13 cellular contexts compared by ENCODE assay signal in the genomic region with DNA sequence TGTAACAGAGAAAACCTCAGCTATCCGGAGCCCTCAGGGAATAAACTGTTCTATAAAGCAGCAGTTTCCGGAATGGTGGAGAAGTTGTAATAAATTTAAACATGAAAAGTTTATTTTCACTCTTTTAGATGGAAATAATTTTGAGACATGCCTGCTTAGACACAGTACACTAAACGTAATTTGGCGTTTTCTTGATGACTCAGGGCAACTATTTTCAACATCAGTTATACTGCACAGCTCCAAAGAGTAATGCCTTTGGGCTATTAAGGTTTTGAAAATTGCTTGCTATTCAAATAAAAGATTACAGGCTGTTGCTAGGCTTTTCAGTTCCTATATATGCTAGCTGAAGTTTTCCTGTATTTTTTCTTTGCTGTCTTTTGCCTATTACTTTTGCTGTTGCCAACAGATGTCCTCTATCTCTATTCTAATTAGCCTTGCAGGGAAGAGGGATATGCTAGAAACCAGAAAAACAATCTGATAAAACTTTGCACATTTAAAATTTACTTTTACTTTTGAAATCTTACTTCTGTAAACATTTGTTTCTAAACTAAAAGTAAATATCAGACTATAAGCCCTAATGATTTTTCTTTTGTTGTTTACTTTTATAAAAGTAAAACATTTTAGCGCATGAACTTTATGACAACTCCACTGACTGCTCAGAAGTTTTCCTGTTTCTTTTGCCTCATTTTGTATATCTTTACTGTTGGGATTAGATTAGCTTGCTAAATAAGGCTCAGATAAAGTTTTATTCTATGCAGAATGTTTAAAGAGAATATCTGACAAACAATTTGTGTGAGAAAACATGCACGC.
DNase-seq lines count a peak whose midpoint lies in the region; ATAC-seq and TF ChIP-seq lines count a peak whose summit lies in the region.
"Had no signal": no experiment of that assay in that cellular context is flagged by ENCODE, and none has a peak within 500 bp of the region (broad histone marks: within the 10 kb centered on the region; RNA-seq: fewer than 3 reads in every experiment).

No MANE protein-coding gene starts in this region.

- 54% methylated on average over 6 of the region's 6 CpGs for WGBS in hepatocyte (ENCODE audit: low lambda C conversion rate, missing lambda C conversion rate)
- 43 to 55% (median 46%) methylated on average over 6 of the region's 6 CpGs for WGBS in stomach, 5 donors

- no peaks in the 10 kb centered on the region for H4K20me1 ChIP-seq in hepatocyte (ENCODE audit: insufficient read depth, poor library complexity, severe bottlenecking)

- ATAC-seq in HG02678 (IDR thresholded peaks at IDR 0.05; ENCODE audit: unreplicated experiment): no peak

- TF ChIP-seq CTCF in 22Rv1 (IDR thresholded peaks at IDR 0.05): no peak
- TF ChIP-seq CTCF in HFFc6 (IDR thresholded peaks at IDR 0.05): no peak
- no peak for TF ChIP-seq CTCF in hepatocyte (IDR thresholded peaks at IDR 0.05; ENCODE audit: poor library complexity)
- TF ChIP-seq CTCF in stomach (IDR thresholded peaks at IDR 0.05): no peak

- no peak for TF ChIP-seq EP300 in stomach (IDR thresholded peaks at IDR 0.05)

- DNase-seq in HFFc6 (peak; percentile 90), SK-N-MC (ENCODE audit: low read depth, low spot score) (peak; percentile 100), hepatocyte (ENCODE audit: low spot score) (no peak), SJCRH30 (no peak), stomach (no peak)
- no peak for DNase-seq in activated naive CD4-positive, alpha-beta T cell treated with anti-CD3 and anti-CD28 coated beads for 36 hours
- DNase-seq: activated CD8-positive, alpha-beta memory T cell treated with anti-CD3 and anti-CD28 coated beads for 24 hours; activated naive CD8-positive, alpha-beta T cell treated with anti-CD3 and anti-CD28 coated beads, Interleukin-2, amount 10 ng/mL, durations not matched to agents 7 days and 5 days; NCI-H2171; stimulated activated naive CD4-positive, alpha-beta T cell treated with Interleukin-2 at 50 U/mL for 16 hours had no signal

- peak overlapping the region; percentile 59 for H3K27ac ChIP-seq in 22Rv1
- peak overlapping the region; percentile 89 for H3K27ac ChIP-seq in SK-N-MC
- peak overlapping the region; percentile 0 for H3K27ac ChIP-seq in hepatocyte
- no peak overlapping the region for H3K27ac ChIP-seq in SJCRH30
- H3K27ac ChIP-seq in stomach: no peak overlapping the region

- H3K9me2 ChIP-seq in hepatocyte (replicated peaks; ENCODE audit: insufficient read depth): no peaks in the 10 kb centered on the region

- no peaks in the 10 kb centered on the region for H3K9me3 Mint-ChIP-seq in HFFc6
- H3K9me3 Mint-ChIP-seq in activated naive CD4-positive, alpha-beta T cell treated with anti-CD3 and anti-CD28 coated beads for 36 hours: no peaks in the 10 kb centered on the region
- H3K9me3 Mint-ChIP-seq: activated naive CD8-positive, alpha-beta T cell treated with anti-CD3 and anti-CD28 coated beads, Interleukin-2, amount 10 ng/mL, durations not matched to agents 7 days and 5 days had no signal

- H3K4me2 ChIP-seq in hepatocyte: peak overlapping the region; percentile 38

- H3K4me1 Mint-ChIP-seq in HFFc6 (ENCODE audit: low read depth): peaks cover 12% of the 10 kb centered on the region
- H3K4me1 Mint-ChIP-seq in activated naive CD4-positive, alpha-beta T cell treated with anti-CD3 and anti-CD28 coated beads for 36 hours (ENCODE audit: low read depth): no peaks in the 10 kb centered on the region
- H3K4me1 Mint-ChIP-seq: activated naive CD8-positive, alpha-beta T cell treated with anti-CD3 and anti-CD28 coated beads, Interleukin-2, amount 10 ng/mL, durations not matched to agents 7 days and 5 days; B cell had no signal

- H3K4me3 ChIP-seq in SK-N-MC (peak overlapping the region; percentile 70), hepatocyte (no peak overlapping the region), SJCRH30 (no peak overlapping the region), stomach (no peak overlapping the region)

- peaks cover 7% of the 10 kb centered on the region for H3K36me3 Mint-ChIP-seq in HFFc6 (ENCODE audit: low read depth)
- peaks cover 2% of the 10 kb centered on the region for H3K36me3 Mint-ChIP-seq in activated naive CD4-positive, alpha-beta T cell treated with anti-CD3 and anti-CD28 coated beads for 36 hours (ENCODE audit: low read depth)

- TF ChIP-seq POLR2A in stomach (IDR thresholded peaks at IDR 0.05): no peak

- H3K27ac Mint-ChIP-seq in HFFc6: peak overlapping the region; percentile 79
- H3K27ac Mint-ChIP-seq in activated naive CD4-positive, alpha-beta T cell treated with anti-CD3 and anti-CD28 coated beads for 36 hours: no peak overlapping the region
- H3K27ac Mint-ChIP-seq: activated naive CD8-positive, alpha-beta T cell treated with anti-CD3 and anti-CD28 coated beads, Interleukin-2, amount 10 ng/mL, durations not matched to agents 7 days and 5 days; B cell had no signal

- H3K27me3 Mint-ChIP-seq in HFFc6 (ENCODE audit: insufficient read depth): no peaks in the 10 kb centered on the region
- H3K27me3 Mint-ChIP-seq in activated naive CD4-positive, alpha-beta T cell treated with anti-CD3 and anti-CD28 coated beads for 36 hours (ENCODE audit: low read depth): no peaks in the 10 kb centered on the region
- H3K27me3 Mint-ChIP-seq: activated naive CD8-positive, alpha-beta T cell treated with anti-CD3 and anti-CD28 coated beads, Interleukin-2, amount 10 ng/mL, durations not matched to agents 7 days and 5 days; B cell had no signal

- H3K4me3 Mint-ChIP-seq in HFFc6: peak overlapping the region; percentile 60
- H3K4me3 Mint-ChIP-seq in activated naive CD4-positive, alpha-beta T cell treated with anti-CD3 and anti-CD28 coated beads for 36 hours: no peak overlapping the region
- H3K4me3 Mint-ChIP-seq: activated naive CD8-positive, alpha-beta T cell treated with anti-CD3 and anti-CD28 coated beads, Interleukin-2, amount 10 ng/mL, durations not matched to agents 7 days and 5 days; B cell had no signal

- CTCF ChIA-PET in activated naive CD4-positive, alpha-beta T cell treated with anti-CD3 and anti-CD28 coated beads for 36 hours (lab: Charles Lee): no interaction called here

- H3K9me3 ChIP-seq in SK-N-MC (ENCODE audit: low read depth, low read length) (no peaks in the 10 kb centered on the region), hepatocyte (ENCODE audit: low read depth) (no peaks in the 10 kb centered on the region), SJCRH30 (replicated peaks) (no peaks in the 10 kb centered on the region), stomach (no peaks in the 10 kb centered on the region)

- H3K36me3 ChIP-seq in SK-N-MC (ENCODE audit: insufficient read depth, low read length) (no peaks in the 10 kb centered on the region), hepatocyte (replicated peaks; ENCODE audit: insufficient read depth, low read depth) (no peaks in the 10 kb centered on the region), SJCRH30 (peaks cover 5% of the 10 kb centered on the region; the same call in 1 of the 2 replicates), stomach (peaks cover 0 to 43% (median 29%) of the 10 kb centered on the region in 4 donors)

- intact Hi-C loops in activated naive CD4-positive, alpha-beta T cell treated with anti-CD3 and anti-CD28 coated beads for 36 hours (cut with micrococcal nuclease): no loop called here
- intact Hi-C loops in stomach (cut with DNase I; ENCODE audit: low total_unique reads): no loop called here

- no peaks in the 10 kb centered on the region for H3K79me2 ChIP-seq in hepatocyte

- H3K9ac ChIP-seq in SK-N-MC (ENCODE audit: insufficient read length): peak overlapping the region; percentile 20

- no peak overlapping the region for H2AFZ ChIP-seq in hepatocyte

- H3K27me3 ChIP-seq in hepatocyte (no peaks in the 10 kb centered on the region), SJCRH30 (no peaks in the 10 kb centered on the region), stomach (no peaks in the 10 kb centered on the region)

- H3K4me1 ChIP-seq in hepatocyte (ENCODE audit: insufficient read depth): no peaks in the 10 kb centered on the region
- H3K4me1 ChIP-seq in SJCRH30: no peaks in the 10 kb centered on the region
- peaks cover 0 to 13% (median 5%) of the 10 kb centered on the region in 4 donors for H3K4me1 ChIP-seq in stomach

Comparison
In these comparisons a context has a peak if more than half of its experiments do, and no peak if none do; other contexts are left out.
1. H3K27ac ChIP-seq: peak in 22Rv1 (single experiment), SK-N-MC (single experiment) and hepatocyte (single experiment); none in SJCRH30 (single experiment) and stomach (0 of 5).
2. DNase-seq: peak in HFFc6 (single experiment) and SK-N-MC (single experiment); none in hepatocyte (single experiment), activated naive CD4-positive, alpha-beta T cell treated with anti-CD3 and anti-CD28 coated beads for 36 hours (single experiment), SJCRH30 (0 of 2) and stomach (single experiment).